In the genomic region with DNA sequence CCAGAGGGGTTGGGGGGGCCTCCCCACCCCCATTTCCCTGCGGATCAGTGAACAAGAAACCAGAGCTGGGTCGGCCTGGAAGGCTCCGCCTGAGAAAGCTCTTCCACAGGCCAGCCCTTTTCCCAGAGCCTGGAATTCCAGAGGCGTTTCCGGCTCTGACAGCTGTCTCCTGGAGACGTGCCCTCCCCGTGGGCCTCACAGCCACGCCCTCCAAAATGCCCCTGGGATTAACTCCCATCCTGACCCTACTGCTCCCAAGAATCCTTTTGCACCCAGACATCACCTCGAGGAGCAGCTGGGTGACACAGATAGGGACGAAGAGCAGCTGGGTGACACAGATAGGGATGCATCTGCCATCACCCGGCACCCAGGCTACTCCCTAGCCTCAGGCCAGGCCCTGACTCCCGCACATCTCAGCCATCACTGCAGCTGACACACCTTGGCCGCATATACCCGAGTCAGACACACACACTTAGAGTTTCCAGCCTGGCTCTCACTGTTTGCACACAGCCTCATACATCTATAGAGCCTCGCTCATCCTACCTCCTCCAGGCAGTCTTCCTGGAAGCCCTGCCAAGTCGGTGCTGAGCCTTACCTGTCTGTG, we compare ENCODE assay signal across 12 cellular contexts. TPM values are rescaled to one million over a fixed set of nuclear protein-coding genes. Genes with fewer than 3 reads are reported as not detected.
DNase-seq lines count a peak whose midpoint lies in the region; ATAC-seq and TF ChIP-seq lines count a peak whose summit lies in the region.
"Had no signal": no experiment of that assay in that cellular context is flagged by ENCODE, and none has a peak within 500 bp of the region (broad histone marks: within the 10 kb centered on the region; RNA-seq: fewer than 3 reads in every experiment).

No MANE protein-coding gene starts in this region.

- peak; percentile 82 for DNase-seq in LHCN-M2 (ENCODE audit: low read depth)
- peak; percentile 61 for DNase-seq in dermis blood vessel endothelial cell
- DNase-seq in left colon = peak; percentile 48 to 60
- no peak for DNase-seq in suprapubic skin (ENCODE audit: low spot score in 2 of 2)
- no peak for DNase-seq in activated naive CD4-positive, alpha-beta T cell (lab: John Stamatoyannopoulos, UW)
- no peak for DNase-seq in NCI-H146 (lab: John Stamatoyannopoulos, UW)
- DNase-seq: hypothalamus; stimulated activated CD4-positive, alpha-beta T cell treated with anti-CD3 and anti-CD28 coated beads, Interleukin-2, amount 100 ng/mL, for 48 hours had no signal

- H3K4me3 ChIP-seq in suprapubic skin = no peak overlapping the region
- H3K4me3 ChIP-seq: SJSA1 had no signal

- intact Hi-C loops in left colon (cut with DNase I, micrococcal nuclease) = no loop called here

- WGBS in suprapubic skin = 32% methylated on average over 9 of the region's 16 CpGs

- ATAC-seq in left colon (peak; percentile 65), HG03175 (IDR thresholded peaks at IDR 0.05; ENCODE audit: unreplicated experiment) (no peak), GM19452 (IDR thresholded peaks at IDR 0.05; ENCODE audit: unreplicated experiment) (no peak)

- H3K27ac ChIP-seq in suprapubic skin = peak overlapping the region; percentile 16
- H3K27ac ChIP-seq: SJSA1 had no signal

- no peak for TF ChIP-seq POLR2A in suprapubic skin (IDR thresholded peaks at IDR 0.05)

- no peak for TF ChIP-seq CTCF in suprapubic skin (IDR thresholded peaks at IDR 0.05)

- no peaks in the 10 kb centered on the region for H3K36me3 ChIP-seq in suprapubic skin
- H3K36me3 ChIP-seq: SJSA1 had no signal

- TF ChIP-seq EP300 in suprapubic skin (IDR thresholded peaks at IDR 0.05) = no peak

- no peaks in the 10 kb centered on the region for H3K27me3 ChIP-seq in suprapubic skin
- H3K27me3 ChIP-seq: SJSA1 had no signal

- H3K4me1 ChIP-seq in suprapubic skin = peaks cover 63% of the 10 kb centered on the region

- no peaks in the 10 kb centered on the region for H3K9me3 ChIP-seq in suprapubic skin
- H3K9me3 ChIP-seq: SJSA1 had no signal

RNA-seq across cellular contexts. Expression of a gene that starts 7.6 kb away (rescaled TPM):
- total RNA-seq in LHCN-M2 (2014; rRNA removed) (49.0 and 52.9 TPM in 2 replicates), dermis blood vessel endothelial cell (22.6 and 25.8 TPM in 2 replicates), left colon (10 to 100 TPM; 52.2 to 64.1 TPM), suprapubic skin (10 to 100 TPM; 32.1 to 93.7 (median 80.9) TPM)
- 98.5 TPM for polyA plus RNA-seq in LHCN-M2 (2012)

RNA-seq across cellular contexts. Expression of a gene that starts 27.2 kb away (rescaled TPM):
- total RNA-seq in LHCN-M2 (2014; rRNA removed) (not detected in 2 replicates), dermis blood vessel endothelial cell (not detected in 2 replicates), left colon (10 to 100 TPM; 42.9 to 44.5 TPM), suprapubic skin (not detected)
- polyA plus RNA-seq in LHCN-M2 (2012) = not detected
- total RNA-seq: activated T-helper 1 cell treated with anti-CD3 and anti-CD28 coated beads, Interleukin-12 subunit alpha, Interleukin-12 subunit beta, Interleukin-2, Interleukin-4 antibody, amounts not matched to agents 30 ng/mL and 10 ng/mL and 1 ng/mL, durations not matched to agents 14 hours and 24 hours and 36 hours; SJSA1 had no signal

RNA-seq across cellular contexts. Expression of a gene that starts 33.4 kb away (rescaled TPM):
- 22.4 and 23.0 TPM in 2 replicates for total RNA-seq in LHCN-M2 (2014; rRNA removed)
- 10.6 TPM for polyA plus RNA-seq in LHCN-M2 (2012)
- total RNA-seq in dermis blood vessel endothelial cell = 55.8 and 61.6 TPM in 2 replicates
- total RNA-seq in left colon = 10 to 100 TPM; 64.1 to 66.4 TPM
- 10 to 100 TPM; 12.2 to 17.3 (median 14.8) TPM for total RNA-seq in suprapubic skin
- total RNA-seq: activated T-helper 1 cell treated with anti-CD3 and anti-CD28 coated beads, Interleukin-12 subunit alpha, Interleukin-12 subunit beta, Interleukin-2, Interleukin-4 antibody, amounts not matched to agents 30 ng/mL and 10 ng/mL and 1 ng/mL, durations not matched to agents 14 hours and 24 hours and 36 hours had no signal

RNA-seq across cellular contexts. Expression of a gene that starts 56.0 kb away (rescaled TPM):
- total RNA-seq in LHCN-M2 (2014; rRNA removed) (53.3 and 58.4 TPM in 2 replicates), dermis blood vessel endothelial cell (48.3 and 55.3 TPM in 2 replicates), left colon (10 to 100 TPM; 56.9 to 73.3 TPM), suprapubic skin (100 to 1,000 TPM in 1 of 4 donors, 10 to 100 TPM in 3; 52.8 to 124 (median 65.3) TPM)
- 29.9 TPM for polyA plus RNA-seq in LHCN-M2 (2012)

Comparison
In these comparisons a context has a peak if more than half of its experiments do, and no peak if none do; other contexts are left out.
1. DNase-seq: peak in LHCN-M2 (single experiment), dermis blood vessel endothelial cell (single experiment) and left colon (2 of 2); none in suprapubic skin (0 of 2), activated naive CD4-positive, alpha-beta T cell (0 of 4) and NCI-H146 (single experiment).
2. RNA of a gene that starts 27.2 kb away (total RNA-seq): 42.9 to 44.5 TPM in left colon; not detected in LHCN-M2, not detected in dermis blood vessel endothelial cell and not detected in suprapubic skin; every median in the first group is over 10 times any median in the second.